Comparison of ENCODE assay signal across 1 cellular context in genomic region chr14:76908834-76909233, GRCh38.
TF ChIP-seq lines count a peak whose summit lies in the region.

No MANE protein-coding gene starts in this region.

TF ChIP-seq in GM12878, 131 proteins besides CTCF, POLR2A, EP300 and RAD21 (continued from another document):
- TF ChIP-seq CHD2 (IDR thresholded peaks at IDR 0.05; ENCODE audit: borderline replicate concordance, low read depth, low read length): no peak
- TF ChIP-seq MTA2 (IDR thresholded peaks at IDR 0.05; ENCODE audit: low read depth): no peak
- peak; percentile 55; the same call in 1 of the 2 replicates for TF ChIP-seq BCL11A (IDR thresholded peaks at IDR 0.05; ENCODE audit: low read depth, low read length)
- no peak for TF ChIP-seq WRNIP1 (IDR thresholded peaks at IDR 0.05; ENCODE audit: borderline replicate concordance, low read depth, low read length)
- no peak for TF ChIP-seq SMARCA5 (IDR thresholded peaks at IDR 0.05)
- TF ChIP-seq HDAC2 (IDR thresholded peaks at IDR 0.05): no peak
- TF ChIP-seq PKNOX1 (IDR thresholded peaks at IDR 0.05): 0 out of 2 replicates have a peak, but pooled peaks have one; percentile 2
- peak; percentile 43; the same call in 1 of the 2 replicates for TF ChIP-seq HDGF (IDR thresholded peaks at IDR 0.05)
- no peak for TF ChIP-seq RELB (IDR thresholded peaks at IDR 0.05; ENCODE audit: low read depth)
- TF ChIP-seq PAX5 (IDR thresholded peaks at IDR 0.05; ENCODE audit: borderline replicate concordance, low read depth, low read length): peak; percentile 63; the same call in 1 of the 2 replicates
- peak; percentile 33 for TF ChIP-seq PBX3 (IDR thresholded peaks at IDR 0.05; ENCODE audit: insufficient replicate concordance, low read depth, low read length)
- TF ChIP-seq POU2F2 (IDR thresholded peaks at IDR 0.05; ENCODE audit: borderline replicate concordance, low read depth, low read length): no peak
- no peak for TF ChIP-seq POLR2AphosphoS2 (IDR thresholded peaks at IDR 0.05; ENCODE audit: low read depth, low read length)
- no peak for TF ChIP-seq CUX1 (IDR thresholded peaks at IDR 0.05; ENCODE audit: insufficient replicate concordance, low read depth, low read length)
- no peak for TF ChIP-seq ZBTB40 (IDR thresholded peaks at IDR 0.05; ENCODE audit: borderline replicate concordance)
- no peak for TF ChIP-seq SMAD5 (IDR thresholded peaks at IDR 0.05; ENCODE audit: low read depth)
- no peak for TF ChIP-seq POLR2AphosphoS5 (IDR thresholded peaks at IDR 0.05; ENCODE audit: low read length)
- no peak for TF ChIP-seq IRF5 (IDR thresholded peaks at IDR 0.05; ENCODE audit: borderline replicate concordance)
- peak; percentile 86 for TF ChIP-seq RUNX3 (IDR thresholded peaks at IDR 0.05; ENCODE audit: low read length)
- TF ChIP-seq BACH1 (IDR thresholded peaks at IDR 0.05; ENCODE audit: borderline replicate concordance): no peak
